Comparison of ENCODE assay signal across 16 cellular contexts in genomic region chr17:70563301-70563820, GRCh38.
DNase-seq lines count a peak whose midpoint lies in the region; ATAC-seq and TF ChIP-seq lines count a peak whose summit lies in the region.
"Had no signal": no experiment of that assay in that cellular context is flagged by ENCODE, and none has a peak within 500 bp of the region (broad histone marks: within the 10 kb centered on the region; RNA-seq: fewer than 3 reads in every experiment).

No MANE protein-coding gene starts in this region.

- DNase-seq in heart left ventricle: peak in 4 of 5 donors; percentile 23 to 69 (median 46)
- no peak for DNase-seq in left cardiac atrium
- DNase-seq in NCI-H446 treated with DMSO at 0.1 percent for 48 hours (lab: John Stamatoyannopoulos, UW): peak; percentile 94
- DNase-seq in fibroblast of mammary gland (ENCODE audit: low read depth): peak; percentile 22
- DNase-seq in stimulated activated CD4-positive, alpha-beta T cell treated with anti-CD3 and anti-CD28 coated beads, Interleukin-4, amount 100 ng/mL, for 4 hours: no peak
- DNase-seq in SKM-1 (lab: John Stamatoyannopoulos, UW; ENCODE audit: unreplicated experiment): no peak
- no peak for DNase-seq in stimulated activated CD8-positive, alpha-beta memory T cell treated with anti-CD3 and anti-CD28 coated beads, Interleukin-4, amount 100 ng/mL, for 48 hours
- no peak for DNase-seq in GM19238 (ENCODE audit: insufficient read length, low spot score)
- DNase-seq: activated CD4-positive, alpha-beta T cell treated with anti-CD3 and anti-CD28 coated beads for 4 hours; activated naive CD4-positive, alpha-beta T cell treated with anti-CD3 and anti-CD28 coated beads, Interleukin-2, amount 50 U/mL, for 16 hours; glutamatergic neuron; mesendoderm; right lobe of liver had no signal

- H3K27me3 ChIP-seq in heart left ventricle: no peaks in the 10 kb centered on the region
- H3K27me3 ChIP-seq: right lobe of liver, vagina had no signal

- H3K4me3 ChIP-seq in heart left ventricle: no peak overlapping the region
- H3K4me3 ChIP-seq in fibroblast of mammary gland (ENCODE audit: control insufficient read depth, low read depth, low read length): no peak overlapping the region
- H3K4me3 ChIP-seq: HAP-1, right lobe of liver, SK-N-MC, vagina had no signal

- H3K27ac ChIP-seq in heart left ventricle: peak overlapping the region in 1 of 12 donors; percentile 29
- H3K27ac ChIP-seq: right lobe of liver, SK-N-MC, vagina had no signal

- peak; percentile 55 to 89 (median 84) for ATAC-seq in heart left ventricle
- no peak for ATAC-seq in left cardiac atrium
- ATAC-seq: right lobe of liver had no signal

- intact Hi-C loops in heart left ventricle (cut with DNase I): loop anchor here in 1 of 10 donors (1.0 to 10.0 kb wide), 2 partner anchors 36 to 61 kb away; no protein-coding TSS in a partner anchor
- intact Hi-C loops in left cardiac atrium (cut with DNase I): no loop called here

- TF ChIP-seq POLR2A in heart left ventricle (IDR thresholded peaks at IDR 0.05): no peak

- TF ChIP-seq CTCF in heart left ventricle (IDR thresholded peaks at IDR 0.05) (no peak), fibroblast of mammary gland (conservative IDR thresholded peaks at IDR 0.05; ENCODE audit: control insufficient read depth, insufficient read depth, low read depth, low read length) (no peak)

- H3K4me1 ChIP-seq in heart left ventricle: peaks cover 0 to 10% (median 0%) of the 10 kb centered on the region in 12 donors
- H3K4me1 ChIP-seq: HAP-1, right lobe of liver had no signal

- WGBS in heart left ventricle, 4 donors: 7 to 16% (median 9%) methylated on average over 2 of the region's 2 CpGs

- H3K9me3 ChIP-seq in heart left ventricle: no peaks in the 10 kb centered on the region
- H3K9me3 ChIP-seq: HAP-1, right lobe of liver, vagina had no signal

- no peaks in the 10 kb centered on the region for H3K36me3 ChIP-seq in heart left ventricle
- H3K36me3 ChIP-seq: HAP-1, right lobe of liver, vagina had no signal

Comparison
In these comparisons a context has a peak if more than half of its experiments do, and no peak if none do; other contexts are left out.
1. ATAC-seq: peak in heart left ventricle (4 of 4); none in left cardiac atrium (0 of 2).
2. DNase-seq: peak in heart left ventricle (4 of 5), NCI-H446 treated with DMSO at 0.1 percent for 48 hours (single experiment) and fibroblast of mammary gland (single experiment); none in left cardiac atrium (single experiment), stimulated activated CD4-positive, alpha-beta T cell treated with anti-CD3 and anti-CD28 coated beads, Interleukin-4, amount 100 ng/mL, for 4 hours (0 of 2), SKM-1 (single experiment), stimulated activated CD8-positive, alpha-beta memory T cell treated with anti-CD3 and anti-CD28 coated beads, Interleukin-4, amount 100 ng/mL, for 48 hours (single experiment) and GM19238 (single experiment).